ENCODE assay signal across 15 cellular contexts in the genomic region with DNA sequence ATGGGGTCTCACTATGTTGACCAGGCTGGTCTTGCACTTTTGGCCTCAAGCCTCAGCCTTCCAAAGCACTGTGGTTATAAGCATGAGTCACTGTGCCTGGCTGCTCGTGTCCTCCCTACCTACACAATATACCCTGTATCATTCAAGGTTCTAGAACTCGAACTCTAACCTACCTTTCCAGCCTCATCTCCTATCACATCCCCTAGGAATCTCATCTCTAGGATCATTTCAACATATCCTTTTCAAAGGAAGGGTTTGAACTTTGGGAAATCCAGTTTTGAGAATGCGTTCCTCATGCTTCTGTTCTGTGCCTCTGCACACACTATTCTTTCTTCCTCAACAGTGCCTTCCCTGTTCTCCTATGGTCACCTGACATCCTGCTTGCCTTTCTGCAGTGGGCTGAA.
DNase-seq lines count a peak whose midpoint lies in the region; ATAC-seq and TF ChIP-seq lines count a peak whose summit lies in the region.
"Had no signal": no experiment of that assay in that cellular context is flagged by ENCODE, and none has a peak within 500 bp of the region (broad histone marks: within the 10 kb centered on the region; RNA-seq: fewer than 3 reads in every experiment).

No MANE protein-coding gene starts in this region.

- no peak for DNase-seq in activated naive CD4-positive, alpha-beta T cell (lab: John Stamatoyannopoulos, UW)
- peak; percentile 90 for DNase-seq in SK-MEL-5 (ENCODE audit: low read depth, low spot score)
- peak; percentile 26 to 68 for DNase-seq in fibroblast of lung (ENCODE audit: low read depth in 2 of 2)
- DNase-seq in renal cortical epithelial cell (ENCODE audit: low read depth) = peak; percentile 60
- no peak for DNase-seq in NCI-H526 treated with DMSO at 0.1 percent for 48 hours (lab: John Stamatoyannopoulos, UW)
- DNase-seq in HEK293T (ENCODE audit: extremely low spot score) = no peak
- DNase-seq: CD4-positive, alpha-beta memory T cell; mesendoderm; NCI-H2029 treated with DMSO at 0.1 percent for 48 hours had no signal

- peak overlapping the region; percentile 31 for H3K27ac Mint-ChIP-seq in activated naive CD4-positive, alpha-beta T cell treated with anti-CD3 and anti-CD28 coated beads, Interleukin-2, amount 50 U/mL, for 24 hours

- CTCF ChIA-PET in HEK293T (lab: Yijun Ruan, JAX) = no interaction called here

- no peaks in the 10 kb centered on the region for H3K36me3 ChIP-seq in fibroblast of lung (ENCODE audit: control insufficient read depth, insufficient read depth, low read length)

- H3K4me3 Mint-ChIP-seq in activated naive CD4-positive, alpha-beta T cell treated with anti-CD3 and anti-CD28 coated beads, Interleukin-2, amount 50 U/mL, for 24 hours = no peak overlapping the region
- H3K4me3 Mint-ChIP-seq: CD4-positive, alpha-beta memory T cell had no signal

- peaks cover 3% of the 10 kb centered on the region for H3K79me2 ChIP-seq in fibroblast of lung (ENCODE audit: control insufficient read depth, insufficient read depth, low read length)

- H4K20me1 ChIP-seq in fibroblast of lung (ENCODE audit: control insufficient read depth, extremely low read depth, insufficient read depth, low read length) = no peaks in the 10 kb centered on the region

- no peaks in the 10 kb centered on the region for H3K27me3 Mint-ChIP-seq in activated naive CD4-positive, alpha-beta T cell treated with anti-CD3 and anti-CD28 coated beads, Interleukin-2, amount 50 U/mL, for 24 hours
- H3K27me3 Mint-ChIP-seq: CD4-positive, alpha-beta memory T cell had no signal

- H3K4me3 ChIP-seq in fibroblast of lung (replicated peaks in 1 of 4; ENCODE audit: control extremely low read depth in 1 of 4, insufficient read depth in 1 of 4, low read depth in 3 of 4, low read length in 4 of 4) = no peak overlapping the region
- H3K4me3 ChIP-seq: cardiac muscle cell, SK-N-MC had no signal

- peaks cover 2% of the 10 kb centered on the region for H3K36me3 Mint-ChIP-seq in activated naive CD4-positive, alpha-beta T cell treated with anti-CD3 and anti-CD28 coated beads, Interleukin-2, amount 50 U/mL, for 24 hours

- peaks cover 3% of the 10 kb centered on the region for H3K4me1 ChIP-seq in fibroblast of lung (ENCODE audit: control insufficient read depth, extremely low read depth, insufficient read depth, low read length)

- no peak overlapping the region for H3K27ac ChIP-seq in fibroblast of lung (ENCODE audit: insufficient read depth, low read length)
- H3K27ac ChIP-seq: 22Rv1, SK-N-MC, VCaP had no signal

- no peaks in the 10 kb centered on the region for H3K27me3 ChIP-seq in fibroblast of lung (ENCODE audit: control insufficient read depth, insufficient read depth, low read length)
- H3K27me3 ChIP-seq: cardiac muscle cell had no signal

- H3K4me1 Mint-ChIP-seq in activated naive CD4-positive, alpha-beta T cell treated with anti-CD3 and anti-CD28 coated beads, Interleukin-2, amount 50 U/mL, for 24 hours = peaks cover 13% of the 10 kb centered on the region

- POLR2A ChIA-PET in HEK293T (lab: Yijun Ruan, JAX) = no interaction called here

- no peaks in the 10 kb centered on the region for H3K9me3 ChIP-seq in fibroblast of lung (ENCODE audit: control insufficient read depth, insufficient read depth, low read depth, low read length)

- TF ChIP-seq CTCF in fibroblast of lung (conservative IDR thresholded peaks at IDR 0.05 in 1 of 2, IDR thresholded peaks at IDR 0.05 in 1 of 2; ENCODE audit: low read depth in 1 of 2, low read length in 2 of 2) = no peak

- H3K9me3 Mint-ChIP-seq in activated naive CD4-positive, alpha-beta T cell treated with anti-CD3 and anti-CD28 coated beads, Interleukin-2, amount 50 U/mL, for 24 hours = no peaks in the 10 kb centered on the region
- H3K9me3 Mint-ChIP-seq: CD4-positive, alpha-beta memory T cell had no signal

- no peak overlapping the region for H2AFZ ChIP-seq in fibroblast of lung (ENCODE audit: low read length)

- H3K4me2 ChIP-seq in fibroblast of lung (ENCODE audit: extremely low read depth, insufficient read depth, low read length) = no peak overlapping the region

- no peak for ATAC-seq in GM19397 (IDR thresholded peaks at IDR 0.05; ENCODE audit: unreplicated experiment)

- no peak overlapping the region for H3K9ac ChIP-seq in fibroblast of lung (ENCODE audit: insufficient read depth, low read length)

- in situ Hi-C loops in SK-MEL-5 (cut with HindIII; ENCODE audit: low pct_unique_long_range_greater_than_20kb, low sequenced_read_pairs) = no loop called here

TF ChIP-seq in HEK293T, 16 proteins besides CTCF, POLR2A, EP300 and RAD21:
- no peak for TF ChIP-seq L3MBTL2 (conservative IDR thresholded peaks at IDR 0.05)
- no peak for TF ChIP-seq FOXA1 (IDR thresholded peaks at IDR 0.05)
- no peak for TF ChIP-seq NFRKB (IDR thresholded peaks at IDR 0.05)
- no peak for TF ChIP-seq ARNT (IDR thresholded peaks at IDR 0.05)
- TF ChIP-seq TARDBP (IDR thresholded peaks at IDR 0.05) = no peak
- no peak for TF ChIP-seq FOXK2 (IDR thresholded peaks at IDR 0.05)
- TF ChIP-seq, protein P1, sequence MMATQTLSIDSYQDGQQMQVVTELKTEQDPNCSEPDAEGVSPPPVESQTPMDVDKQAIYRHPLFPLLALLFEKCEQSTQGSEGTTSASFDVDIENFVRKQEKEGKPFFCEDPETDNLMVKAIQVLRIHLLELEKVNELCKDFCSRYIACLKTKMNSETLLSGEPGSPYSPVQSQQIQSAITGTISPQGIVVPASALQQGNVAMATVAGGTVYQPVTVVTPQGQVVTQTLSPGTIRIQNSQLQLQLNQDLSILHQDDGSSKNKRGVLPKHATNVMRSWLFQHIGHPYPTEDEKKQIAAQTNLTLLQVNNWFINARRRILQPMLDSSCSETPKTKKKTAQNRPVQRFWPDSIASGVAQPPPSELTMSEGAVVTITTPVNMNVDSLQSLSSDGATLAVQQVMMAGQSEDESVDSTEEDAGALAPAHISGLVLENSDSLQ (IDR thresholded peaks at IDR 0.05) = no peak
- TF ChIP-seq HDGF (IDR thresholded peaks at IDR 0.05; ENCODE audit: borderline replicate concordance) = no peak
- TF ChIP-seq ELF4 (IDR thresholded peaks at IDR 0.05) = no peak
- no peak for TF ChIP-seq SUZ12 (IDR thresholded peaks at IDR 0.05)
TF ChIP-seq in HEK293T: peak in this region for 0.

Comparison
In these comparisons a context has a peak if more than half of its experiments do, and no peak if none do; other contexts are left out.
1. DNase-seq: peak in SK-MEL-5 (single experiment), fibroblast of lung (2 of 2) and renal cortical epithelial cell (single experiment); none in activated naive CD4-positive, alpha-beta T cell (0 of 4), NCI-H526 treated with DMSO at 0.1 percent for 48 hours (single experiment) and HEK293T (single experiment).